Comparison of ENCODE assay signal across 18 cellular contexts in the genomic region with DNA sequence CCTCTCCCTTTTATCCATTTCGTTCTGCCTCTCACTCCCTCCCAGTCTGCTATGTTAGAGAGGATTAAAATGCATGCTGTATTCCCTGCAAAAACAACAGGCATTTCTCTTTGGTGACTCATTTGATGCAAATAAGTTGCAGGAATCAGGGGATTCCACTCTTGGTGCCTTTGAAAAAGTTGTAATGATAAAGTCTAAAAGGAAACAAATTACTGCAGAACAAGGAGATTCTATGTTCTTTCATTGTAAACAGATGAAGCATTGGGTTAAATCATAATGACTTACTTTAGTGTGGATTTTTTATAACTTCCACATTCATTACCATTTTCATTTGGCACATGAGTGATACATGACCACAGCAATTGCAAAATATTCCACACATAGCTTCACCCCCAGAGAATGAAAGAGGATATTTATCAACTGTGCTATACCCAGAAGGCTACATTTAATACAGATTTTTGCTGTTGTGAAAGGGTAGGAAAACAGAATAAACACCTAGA. TPM values are rescaled to one million over a fixed set of nuclear protein-coding genes. Genes with fewer than 3 reads are reported as not detected.
DNase-seq lines count a peak whose midpoint lies in the region; ATAC-seq and TF ChIP-seq lines count a peak whose summit lies in the region.
"Had no signal": no experiment of that assay in that cellular context is flagged by ENCODE, and none has a peak within 500 bp of the region (broad histone marks: within the 10 kb centered on the region; RNA-seq: fewer than 3 reads in every experiment).

No MANE protein-coding gene starts in this region.

- no peak for ATAC-seq in GM21737 (IDR thresholded peaks at IDR 0.05; ENCODE audit: unreplicated experiment)
- ATAC-seq: activated CD4-positive, CD25-positive, alpha-beta regulatory T cell treated with anti-CD3 and anti-CD28 coated beads, Interleukin-2, amount 50 U/mL, for 24 hours; stimulated activated naive CD8-positive, alpha-beta T cell treated with anti-CD3 and anti-CD28 coated beads, Interleukin-15, Interleukin-2, amounts not matched to agents 100 U/mL and 50 U/mL, for 24 hours; T-cell had no signal

- no peak overlapping the region for H3K9ac ChIP-seq in HUES48 (ENCODE audit: low read depth, low read length)

- DNase-seq in ACHN = peak; percentile 53
- peak; percentile 35 for DNase-seq in SW480 (ENCODE audit: low spot score)
- peak; percentile 37 for DNase-seq in fibroblast of villous mesenchyme (ENCODE audit: low read depth)
- no peak for DNase-seq in globus pallidus (ENCODE audit: low spot score)
- DNase-seq in NCI-H82 (lab: John Stamatoyannopoulos, UW) = no peak
- DNase-seq in stimulated activated CD4-positive, alpha-beta T cell treated with anti-CD3 and anti-CD28 coated beads, Interleukin-1b, Interleukin-23, amount 100 ng/mL, for 48 hours = no peak
- DNase-seq: activated T-cell treated with anti-CD3 and anti-CD28 coated beads, Interleukin-2, amount 50 U/mL, for 24 hours; amygdala; effector CD8-positive, alpha-beta T cell; NCI-H187 treated with DMSO at 0.1 percent for 48 hours; NK-92 treated with Interleukin-12 subunit alpha and Interleukin-12 subunit beta, amount 100 ng/mL, for 24 hours; stimulated activated CD4-positive, alpha-beta T cell treated with anti-CD3 and anti-CD28 coated beads, Interleukin-4, amount 100 ng/mL, for 4 hours; stimulated activated naive CD8-positive, alpha-beta T cell treated with anti-CD3 and anti-CD28 coated beads, Interleukin-15, Interleukin-2, amounts not matched to agents 100 U/mL and 50 U/mL, for 24 hours; T-cell had no signal

- H3K9me3 ChIP-seq in HUES48 (ENCODE audit: control insufficient read depth, insufficient read depth, low read length) = no peaks in the 10 kb centered on the region
- H3K9me3 ChIP-seq: prostate gland had no signal

- H3K27me3 ChIP-seq in HUES48 (ENCODE audit: control insufficient read depth, insufficient read depth, low read length) = no peaks in the 10 kb centered on the region

- in situ Hi-C loops in ACHN (cut with HindIII; ENCODE audit: low pct_ligation_motif_present, low pct_unique_long_range_greater_than_20kb, low sequenced_read_pairs) = no loop called here

- peaks cover 17% of the 10 kb centered on the region; the same call in 1 of the 2 replicates for H3K4me1 ChIP-seq in HUES48 (ENCODE audit: control insufficient read depth, insufficient read depth, low read length)
- H3K4me1 ChIP-seq: prostate gland had no signal

- no peaks in the 10 kb centered on the region for H3K36me3 ChIP-seq in HUES48 (ENCODE audit: control insufficient read depth, insufficient read depth, low read length)
- H3K36me3 ChIP-seq: prostate gland had no signal

- TF ChIP-seq CTCF in fibroblast of villous mesenchyme (IDR thresholded peaks at IDR 0.05; ENCODE audit: insufficient read depth, low read depth, low read length) = no peak

- H3K27ac ChIP-seq in HUES48 (ENCODE audit: low read depth, low read length) = peak overlapping the region; percentile 51
- H3K27ac ChIP-seq: prostate gland had no signal

- no peak overlapping the region for H3K4me3 ChIP-seq in HUES48 (ENCODE audit: low read depth, low read length)
- no peak overlapping the region for H3K4me3 ChIP-seq in fibroblast of villous mesenchyme (ENCODE audit: low read depth, low read length)
- H3K4me3 ChIP-seq: prostate gland had no signal

RNA-seq across cellular contexts. Expression of gene ABLIM1, which starts 33.4 kb away (rescaled TPM):
- 10.0 and 18.6 TPM in 2 replicates for total RNA-seq in fibroblast of villous mesenchyme

Comparison
In these comparisons a context has a peak if more than half of its experiments do, and no peak if none do; other contexts are left out.
1. DNase-seq: peak in ACHN (single experiment), SW480 (single experiment) and fibroblast of villous mesenchyme (single experiment); none in globus pallidus (single experiment), NCI-H82 (single experiment) and stimulated activated CD4-positive, alpha-beta T cell treated with anti-CD3 and anti-CD28 coated beads, Interleukin-1b, Interleukin-23, amount 100 ng/mL, for 48 hours (single experiment).